Comparison of ENCODE assay signal across 36 cellular contexts in the genomic region with DNA sequence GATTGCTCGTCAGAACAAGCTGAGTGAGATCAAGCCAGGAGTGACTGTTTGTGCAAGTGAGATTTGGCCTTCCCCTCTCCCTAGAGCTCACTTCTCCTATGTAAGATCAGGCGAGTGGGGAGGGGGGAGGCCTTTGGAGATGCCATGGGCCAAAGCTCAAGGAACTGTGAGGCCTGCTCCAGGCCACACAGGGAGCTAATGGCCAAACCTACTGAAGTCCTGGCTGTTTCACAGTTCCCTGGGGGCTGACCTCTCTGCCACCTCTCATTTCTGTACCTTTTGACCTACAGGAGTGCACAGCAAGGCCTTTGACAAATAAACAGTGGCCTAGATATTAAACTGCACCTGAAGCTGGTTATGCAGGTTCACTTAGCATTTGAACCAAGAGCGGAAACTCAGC.
DNase-seq lines count a peak whose midpoint lies in the region; ATAC-seq, FAIRE-seq and TF ChIP-seq lines count a peak whose summit lies in the region.
"Had no signal": no experiment of that assay in that cellular context is flagged by ENCODE, and none has a peak within 500 bp of the region (broad histone marks: within the 10 kb centered on the region; RNA-seq: fewer than 3 reads in every experiment).

No MANE protein-coding gene starts in this region.

- H2BK20ac ChIP-seq in H9 (ENCODE audit: low read depth, low read length, poor library complexity, severe bottlenecking): no peak overlapping the region

- no peak overlapping the region for H3K4me3 Mint-ChIP-seq in H9
- H3K4me3 Mint-ChIP-seq: activated CD4-positive, alpha-beta memory T cell treated with anti-CD3 and anti-CD28 coated beads, Interleukin-2, amount 10 ng/mL, durations not matched to agents 7 days and 5 days; CD8-positive, alpha-beta T cell; memory B cell; neural progenitor cell; stimulated activated memory B cell treated with anti-CD40 and anti-IgM and Interleukin-4, amounts not matched to agents 10 μg/mL and 1 μg/mL and 100 μg/mL, for 72 hours; T-cell had no signal

- no peak for TF ChIP-seq POLR2A in esophagus squamous epithelium (IDR thresholded peaks at IDR 0.05)

- H4K91ac ChIP-seq in H9 (ENCODE audit: insufficient read length, low read depth, low read length): no peak overlapping the region

- no peak overlapping the region for H4K8ac ChIP-seq in H9 (replicated peaks; ENCODE audit: insufficient read length, low read depth, low read length)

- H3K27me3 Mint-ChIP-seq in H9 (ENCODE audit: low read depth): peaks cover 6% of the 10 kb centered on the region; the same call in 1 of the 2 replicates
- H3K27me3 Mint-ChIP-seq: activated CD4-positive, alpha-beta memory T cell treated with anti-CD3 and anti-CD28 coated beads, Interleukin-2, amount 10 ng/mL, durations not matched to agents 7 days and 5 days; memory B cell; stimulated activated memory B cell treated with anti-CD40 and anti-IgM and Interleukin-4, amounts not matched to agents 10 μg/mL and 1 μg/mL and 100 μg/mL, for 72 hours; T-cell had no signal

- DNase-seq in cardiac muscle cell (ENCODE audit: low read depth in 1 of 2, low spot score in 1 of 2): no peak
- DNase-seq in left ventricle myocardium inferior: no peak
- no peak for DNase-seq in esophagus squamous epithelium (lab: John Stamatoyannopoulos, UW)
- no peak for DNase-seq in pancreas
- no peak for DNase-seq in posterior cingulate gyrus
- no peak for DNase-seq in OCI-M2 (lab: John Stamatoyannopoulos, UW; ENCODE audit: unreplicated experiment)
- no peak for DNase-seq in dedifferentiated amniotic fluid mesenchymal stem cell (ENCODE audit: extremely low spot score)
- DNase-seq in H9: no peak
- DNase-seq: activated CD4-positive, alpha-beta memory T cell treated with anti-CD3 and anti-CD28 coated beads, Interleukin-2, amount 10 ng/mL, durations not matched to agents 7 days and 5 days; activated CD4-positive, alpha-beta T cell treated with anti-CD3 and anti-CD28 coated beads for 1 hour; activated CD8-positive, alpha-beta memory T cell treated with anti-CD3 and anti-CD28 coated beads, Interleukin-2, amount 50 U/mL, for 48 hours; activated naive CD4-positive, alpha-beta T cell treated with anti-CD3 and anti-CD28 coated beads, Interleukin-2, amount 50 U/mL, for 16 hours; AML-193; amygdala; CD8-positive, alpha-beta T cell; DMS79; effector memory CD4-positive, alpha-beta T cell; foreskin fibroblast; GF-D8; heart left ventricle; Karpas-422; kidney glomerular epithelial cell; NCI-H446 treated with DMSO at 0.1 percent for 48 hours; stimulated activated CD4-positive, alpha-beta T cell treated with anti-CD3 and anti-CD28 coated beads, Interleukin-4, amount 100 ng/mL, for 4 hours; T-cell had no signal

- H3K27me3 ChIP-seq in cardiac muscle cell (no peaks in the 10 kb centered on the region), left ventricle myocardium inferior (ENCODE audit: low read depth) (no peaks in the 10 kb centered on the region), esophagus squamous epithelium (no peaks in the 10 kb centered on the region), pancreas (no peaks in the 10 kb centered on the region), H9 (ENCODE audit: insufficient read depth, low read length) (no peaks in the 10 kb centered on the region)
- H3K27me3 ChIP-seq: heart left ventricle, neural progenitor cell, SJSA1, suprapubic skin, vagina had no signal

- no peak overlapping the region for H3K27ac Mint-ChIP-seq in H9
- H3K27ac Mint-ChIP-seq: activated CD4-positive, alpha-beta memory T cell treated with anti-CD3 and anti-CD28 coated beads, Interleukin-2, amount 10 ng/mL, durations not matched to agents 7 days and 5 days; CD8-positive, alpha-beta T cell; memory B cell; neural progenitor cell; stimulated activated memory B cell treated with anti-CD40 and anti-IgM and Interleukin-4, amounts not matched to agents 10 μg/mL and 1 μg/mL and 100 μg/mL, for 72 hours; T-cell had no signal

- intact Hi-C loops in left ventricle myocardium inferior (cut with micrococcal nuclease): no loop called here
- intact Hi-C loops in esophagus squamous epithelium (cut with DNase I): no loop called here
- intact Hi-C loops in pancreas (cut with DNase I): no loop called here
- intact Hi-C loops in posterior cingulate gyrus (cut with DNase I): no loop called here

- no peak overlapping the region for H3K23ac ChIP-seq in H9 (ENCODE audit: insufficient read length, low read depth, low read length)

- H3K14ac ChIP-seq in H9 (ENCODE audit: insufficient read depth, low read length): no peak overlapping the region; the same call in 1 of the 2 replicates

- 70 to 71% methylated on average over 3 of the region's 3 CpGs for WGBS in esophagus squamous epithelium, 2 donors
- WGBS in pancreas, 2 donors: 45 to 46% methylated on average over 3 of the region's 3 CpGs
- WGBS in H9 (ENCODE audit: extremely low coverage, insufficient read length, low lambda C conversion rate): no CpG with 5 or more reads among the region's 3 CpGs

- H3K9me3 ChIP-seq in cardiac muscle cell (ENCODE audit: low read depth): no peaks in the 10 kb centered on the region
- no peaks in the 10 kb centered on the region for H3K9me3 ChIP-seq in left ventricle myocardium inferior (replicated peaks)
- H3K9me3 ChIP-seq in esophagus squamous epithelium: no peaks in the 10 kb centered on the region
- no peaks in the 10 kb centered on the region for H3K9me3 ChIP-seq in pancreas
- no peaks in the 10 kb centered on the region for H3K9me3 ChIP-seq in H9 (ENCODE audit: control insufficient read depth, low read depth, low read length)
- H3K9me3 ChIP-seq: A549, HAP-1, heart left ventricle, SJSA1, suprapubic skin, vagina had no signal

- H3K36me3 ChIP-seq in cardiac muscle cell (no peaks in the 10 kb centered on the region), left ventricle myocardium inferior (no peaks in the 10 kb centered on the region), esophagus squamous epithelium (no peaks in the 10 kb centered on the region), pancreas (no peaks in the 10 kb centered on the region)
- H3K36me3 ChIP-seq: HAP-1, heart left ventricle, neural progenitor cell, SJSA1, suprapubic skin, vagina had no signal

- H3K79me1 ChIP-seq in H9 (ENCODE audit: insufficient read depth, low read depth, low read length, poor library complexity, severe bottlenecking): no peaks in the 10 kb centered on the region

- H3K23me2 ChIP-seq in H9 (ENCODE audit: insufficient read length, low read depth, low read length, poor library complexity, severe bottlenecking): no peaks in the 10 kb centered on the region

- peaks cover 26% of the 10 kb centered on the region for H3K4me1 ChIP-seq in cardiac muscle cell (ENCODE audit: low read depth)
- H3K4me1 ChIP-seq in left ventricle myocardium inferior: peaks cover 12% of the 10 kb centered on the region
- H3K4me1 ChIP-seq in esophagus squamous epithelium: peaks cover 0 to 9% (median 3%) of the 10 kb centered on the region in 3 donors
- H3K4me1 ChIP-seq in pancreas: peaks cover 0 to 6% (median 0%) of the 10 kb centered on the region in 3 donors
- no peaks in the 10 kb centered on the region for H3K4me1 ChIP-seq in H9 (ENCODE audit: insufficient read depth, low read length)
- H3K4me1 ChIP-seq: HAP-1, neural progenitor cell, vagina had no signal

- H2AFZ ChIP-seq in H9 (ENCODE audit: low read length): no peak overlapping the region
- H2AFZ ChIP-seq: neural progenitor cell had no signal

- H3K4ac ChIP-seq in H9 (ENCODE audit: low read depth, low read length): no peak overlapping the region

- H4K20me1 ChIP-seq in H9 (ENCODE audit: control insufficient read depth, insufficient read depth, insufficient read length): no peaks in the 10 kb centered on the region

- H3T11ph ChIP-seq in H9 (ENCODE audit: low read length): no peak overlapping the region

- TF ChIP-seq CTCF in cardiac muscle cell (IDR thresholded peaks at IDR 0.05; ENCODE audit: low read depth, low read length): no peak
- no peak for TF ChIP-seq CTCF in left ventricle myocardium inferior (IDR thresholded peaks at IDR 0.05; ENCODE audit: borderline replicate concordance)
- no peak for TF ChIP-seq CTCF in esophagus squamous epithelium (IDR thresholded peaks at IDR 0.05)
- TF ChIP-seq CTCF in pancreas (IDR thresholded peaks at IDR 0.05): no peak
- no peak for TF ChIP-seq CTCF in H9 (conservative IDR thresholded peaks at IDR 0.05)

- H3K4me1 Mint-ChIP-seq in H9: peaks cover 3 to 4% of the 10 kb centered on the region in 2 experiments; a peak in 3 of 4 replicates
- H3K4me1 Mint-ChIP-seq: activated CD4-positive, alpha-beta memory T cell treated with anti-CD3 and anti-CD28 coated beads, Interleukin-2, amount 10 ng/mL, durations not matched to agents 7 days and 5 days; memory B cell; stimulated activated memory B cell treated with anti-CD40 and anti-IgM and Interleukin-4, amounts not matched to agents 10 μg/mL and 1 μg/mL and 100 μg/mL, for 72 hours; T-cell had no signal

- H2AK5ac ChIP-seq in H9 (ENCODE audit: insufficient read length, low read length): no peak overlapping the region

- no peak overlapping the region for H3K4me2 ChIP-seq in H9 (ENCODE audit: insufficient read depth, insufficient read length, low read length)
- H3K4me2 ChIP-seq: A549, neural progenitor cell had no signal

- H2BK120ac ChIP-seq in H9 (ENCODE audit: low read depth, low read length, poor library complexity, severe bottlenecking): no peak overlapping the region

- ATAC-seq in pancreas: peak; percentile 38 to 73 (median 51)
- ATAC-seq: A549; CD8-positive, alpha-beta T cell; stimulated activated memory B cell treated with anti-CD40 and anti-IgM and Interleukin-4, amounts not matched to agents 10 μg/mL and 1 μg/mL and 100 μg/mL, for 72 hours; T-cell had no signal

- H3K27ac ChIP-seq in cardiac muscle cell: peak overlapping the region; percentile 20
- H3K27ac ChIP-seq in left ventricle myocardium inferior (replicated peaks): no peak overlapping the region
- H3K27ac ChIP-seq in esophagus squamous epithelium: peak overlapping the region in 3 of 4 donors; percentile 49 to 67 (median 54)
- H3K27ac ChIP-seq in pancreas: no peak overlapping the region
- no peak overlapping the region for H3K27ac ChIP-seq in H9 (ENCODE audit: insufficient read length, low read depth, low read length)
- H3K27ac ChIP-seq: A549, heart left ventricle, neural progenitor cell, SJSA1, suprapubic skin, vagina had no signal

- FAIRE-seq in pancreas (lab: Jason Lieb, UNC): no peak
- FAIRE-seq: A549, bronchial epithelial cell, colon, GM19239 had no signal

- no peaks in the 10 kb centered on the region for H3K9me3 Mint-ChIP-seq in H9
- H3K9me3 Mint-ChIP-seq: activated CD4-positive, alpha-beta memory T cell treated with anti-CD3 and anti-CD28 coated beads, Interleukin-2, amount 10 ng/mL, durations not matched to agents 7 days and 5 days; CD8-positive, alpha-beta T cell; neural progenitor cell; stimulated activated memory B cell treated with anti-CD40 and anti-IgM and Interleukin-4, amounts not matched to agents 10 μg/mL and 1 μg/mL and 100 μg/mL, for 72 hours; T-cell had no signal

- no peak overlapping the region for H4K5ac ChIP-seq in H9 (ENCODE audit: insufficient read length, low read depth, low read length)

- no peak overlapping the region for H3K18ac ChIP-seq in H9 (ENCODE audit: insufficient read length, low read depth, low read length)

- H2BK5ac ChIP-seq in H9 (ENCODE audit: insufficient read length, low read length): no peak overlapping the region

- no peak overlapping the region for H3K9ac ChIP-seq in H9 (ENCODE audit: extremely low read depth, insufficient read length, low read length)
- H3K9ac ChIP-seq: neural progenitor cell had no signal

- H3K79me2 ChIP-seq in H9 (ENCODE audit: insufficient read depth, low read length): no peaks in the 10 kb centered on the region

- H3K4me3 ChIP-seq in cardiac muscle cell (no peak overlapping the region), left ventricle myocardium inferior (no peak overlapping the region), esophagus squamous epithelium (no peak overlapping the region), pancreas (no peak overlapping the region)
- H3K4me3 ChIP-seq: A549, HAP-1, heart left ventricle, neural progenitor cell, SJSA1, suprapubic skin, vagina had no signal

- no peaks in the 10 kb centered on the region for H3K36me3 Mint-ChIP-seq in H9 (ENCODE audit: insufficient read depth in 1 of 3, low read depth in 3 of 3)
- H3K36me3 Mint-ChIP-seq: neural progenitor cell had no signal

- H2BK12ac ChIP-seq in H9 (ENCODE audit: insufficient read length, low read depth, low read length): no peak overlapping the region

- H2BK15ac ChIP-seq in H9 (ENCODE audit: low read depth, low read length): no peak overlapping the region

- H3K56ac ChIP-seq in H9 (ENCODE audit: insufficient read length, low read depth, low read length): no peak overlapping the region

Comparison
In these comparisons a context has a peak if more than half of its experiments do, and no peak if none do; other contexts are left out.
1. H3K27ac ChIP-seq: peak in cardiac muscle cell (single experiment) and esophagus squamous epithelium (3 of 4); none in left ventricle myocardium inferior (single experiment), pancreas (0 of 4) and H9 (single experiment).